Comparison of ENCODE assay signal across 28 cellular contexts in genomic region chr1:25790472-25790871, GRCh38.
"Had no signal": no experiment of that assay in that cellular context is flagged by ENCODE, and none has a peak within 500 bp of the region (broad histone marks: within the 10 kb centered on the region; RNA-seq: fewer than 3 reads in every experiment).

No MANE protein-coding gene starts in this region.

- H3K36me3 ChIP-seq: MG63, Peyer's patch had no signal

- H3K9me3 Mint-ChIP-seq: activated CD4-positive, alpha-beta T cell treated with anti-CD3 and anti-CD28 coated beads, Interleukin-2, amount 10 ng/mL, durations not matched to agents 7 days and 5 days; activated T-cell treated with anti-CD3 and anti-CD28 coated beads, Interleukin-2, amount 50 U/mL, for 24 hours; activated T-helper 1 cell treated with anti-CD3 and anti-CD28 coated beads, Interleukin-12 subunit alpha, Interleukin-12 subunit beta, Interleukin-2, Interleukin-4 antibody, amounts not matched to agents 30 ng/mL and 10 ng/mL and 1 ng/mL, durations not matched to agents 14 hours and 24 hours and 36 hours; brain; central memory CD8-positive, alpha-beta T cell had no signal

- H3K27ac Mint-ChIP-seq: activated CD4-positive, alpha-beta T cell treated with anti-CD3 and anti-CD28 coated beads for 36 hours; activated CD4-positive, alpha-beta T cell treated with anti-CD3 and anti-CD28 coated beads, Interleukin-2, amount 10 ng/mL, durations not matched to agents 7 days and 5 days; activated CD8-positive, alpha-beta T cell treated with anti-CD3 and anti-CD28 coated beads, Interleukin-2, amount 10 ng/mL, durations not matched to agents 7 days and 5 days; activated T-cell treated with anti-CD3 and anti-CD28 coated beads, Interleukin-2, amount 50 U/mL, for 24 hours; activated T-helper 1 cell treated with anti-CD3 and anti-CD28 coated beads, Interleukin-12 subunit alpha, Interleukin-12 subunit beta, Interleukin-2, Interleukin-4 antibody, amounts not matched to agents 30 ng/mL and 10 ng/mL and 1 ng/mL, durations not matched to agents 14 hours and 24 hours and 36 hours had no signal

- H3K27ac ChIP-seq: Peyer's patch had no signal

- H3K27me3 Mint-ChIP-seq: activated CD4-positive, alpha-beta T cell treated with anti-CD3 and anti-CD28 coated beads for 36 hours; activated T-cell treated with anti-CD3 and anti-CD28 coated beads, Interleukin-2, amount 50 U/mL, for 24 hours; central memory CD8-positive, alpha-beta T cell had no signal

- DNase-seq: activated CD4-positive, alpha-beta T cell treated with anti-CD3 and anti-CD28 coated beads for 36 hours; activated CD4-positive, alpha-beta T cell treated with anti-CD3 and anti-CD28 coated beads, Interleukin-2, amount 10 ng/mL, durations not matched to agents 7 days and 5 days; activated CD4-positive, alpha-beta T cell treated with anti-CD3 and anti-CD28 coated beads, Interleukin-2, amount 50 U/mL, for 48 hours; activated CD8-positive, alpha-beta T cell treated with anti-CD3 and anti-CD28 coated beads, Interleukin-2, amount 10 ng/mL, durations not matched to agents 7 days and 5 days; activated effector memory CD4-positive, alpha-beta T cell treated with anti-CD3 and anti-CD28 coated beads, Interleukin-2, amount 50 U/mL, for 16 hours; activated naive CD4-positive, alpha-beta T cell; activated naive CD4-positive, alpha-beta T cell treated with anti-CD3 and anti-CD28 coated beads, Interleukin-2, amount 50 U/mL, for 16 hours; activated T-cell treated with anti-CD3 and anti-CD28 coated beads, Interleukin-2, amount 50 U/mL, for 24 hours; anterior cingulate cortex; Kasumi-1; KG1; MG63; NCI-H1048; NCI-H1105 treated with DMSO at 0.1 percent for 48 hours; NCI-H1436 treated with DMSO at 0.1 percent for 48 hours; NCI-H1694 treated with DMSO at 0.1 percent for 48 hours; NCI-H2029; NCI-H345; NCI-H524 treated with DMSO at 0.1 percent for 48 hours; PC-3; Peyer's patch; RPMI8226; SIG-M5; T-helper 1 cell had no signal

- H3K9me3 ChIP-seq: MG63, Peyer's patch had no signal

- H3K27me3 ChIP-seq: MG63, Peyer's patch had no signal

- H3K4me3 Mint-ChIP-seq: activated CD4-positive, alpha-beta T cell treated with anti-CD3 and anti-CD28 coated beads for 36 hours; activated CD4-positive, alpha-beta T cell treated with anti-CD3 and anti-CD28 coated beads, Interleukin-2, amount 10 ng/mL, durations not matched to agents 7 days and 5 days; activated CD8-positive, alpha-beta T cell treated with anti-CD3 and anti-CD28 coated beads, Interleukin-2, amount 10 ng/mL, durations not matched to agents 7 days and 5 days; activated T-cell treated with anti-CD3 and anti-CD28 coated beads, Interleukin-2, amount 50 U/mL, for 24 hours; activated T-helper 1 cell treated with anti-CD3 and anti-CD28 coated beads, Interleukin-12 subunit alpha, Interleukin-12 subunit beta, Interleukin-2, Interleukin-4 antibody, amounts not matched to agents 30 ng/mL and 10 ng/mL and 1 ng/mL, durations not matched to agents 14 hours and 24 hours and 36 hours; brain; central memory CD8-positive, alpha-beta T cell had no signal

- H3K4me3 ChIP-seq: MG63, Peyer's patch had no signal

- H3K36me3 Mint-ChIP-seq: brain had no signal

- H3K4me1 ChIP-seq: Peyer's patch had no signal

- ATAC-seq: activated CD4-positive, alpha-beta T cell treated with anti-CD3 and anti-CD28 coated beads for 36 hours; activated CD8-positive, alpha-beta T cell treated with anti-CD3 and anti-CD28 coated beads, Interleukin-2, amount 10 ng/mL, durations not matched to agents 7 days and 5 days; PC-3; SK-N-SH treated with all-trans-retinoic acid at 6 μM for 48 hours had no signal
